ENCODE assay signal across 21 cellular contexts in genomic region chr16:78278047-78278446, GRCh38.
DNase-seq lines count a peak whose midpoint lies in the region; ATAC-seq, FAIRE-seq and TF ChIP-seq lines count a peak whose summit lies in the region.
"Had no signal": no experiment of that assay in that cellular context is flagged by ENCODE, and none has a peak within 500 bp of the region (broad histone marks: within the 10 kb centered on the region; RNA-seq: fewer than 3 reads in every experiment).

No MANE protein-coding gene starts in this region.

- H3K79me2 ChIP-seq in GM23338 (replicated peaks; ENCODE audit: insufficient read depth) (no peaks in the 10 kb centered on the region), H1 (ENCODE audit: control insufficient read depth in 1 of 2, insufficient read depth in 2 of 2, low read length in 2 of 2) (no peaks in the 10 kb centered on the region)

- no peak overlapping the region for H2BK12ac ChIP-seq in H1 (ENCODE audit: low read depth, low read length)

- no peak overlapping the region for H3K23ac ChIP-seq in H1 (ENCODE audit: insufficient read length)

- H3K4me3 Mint-ChIP-seq in GM23338 (no peak overlapping the region), T-cell (no peak overlapping the region)
- H3K4me3 Mint-ChIP-seq: B cell; CD4-positive, alpha-beta T cell; HFFc6 had no signal

- no peak for TF ChIP-seq POLR2A in H1 (IDR thresholded peaks at IDR 0.05; ENCODE audit: control extremely low read depth in 1 of 2, low read depth in 2 of 2, low read length in 2 of 2)
- no peak for TF ChIP-seq POLR2A in testis (IDR thresholded peaks at IDR 0.05)

- H3K9me3 ChIP-seq in H1 (ENCODE audit: insufficient read depth in 2 of 2, low read depth in 1 of 2, low read length in 1 of 2) (no peaks in the 10 kb centered on the region), testis (no peaks in the 10 kb centered on the region), small intestine (ENCODE audit: control insufficient read depth, low read depth) (no peaks in the 10 kb centered on the region)
- H3K9me3 ChIP-seq: HAP-1 had no signal

- H3K27me3 Mint-ChIP-seq in GM23338 (ENCODE audit: insufficient read depth, low read depth, poor library complexity) (peaks cover 2% of the 10 kb centered on the region), T-cell (no peaks in the 10 kb centered on the region)
- H3K27me3 Mint-ChIP-seq: B cell; CD4-positive, alpha-beta T cell had no signal

- ATAC-seq in GM23338 (no peak), T-cell (replicated peaks in 1 of 4) (no peak)

- peak overlapping the region; percentile 59 for H3K4me2 ChIP-seq in GM23338
- H3K4me2 ChIP-seq in H1 (ENCODE audit: insufficient read depth in 1 of 2, low read depth in 2 of 2, low read length in 2 of 2) = peak overlapping the region; percentile 38 to 52; a peak in 1 of 4 replicates

- H3K27ac Mint-ChIP-seq in GM23338 = no peak overlapping the region
- H3K27ac Mint-ChIP-seq in T-cell = no peak overlapping the region
- H3K27ac Mint-ChIP-seq: B cell; CD4-positive, alpha-beta T cell; HFFc6 had no signal

- H3K27ac ChIP-seq in GM23338 (ENCODE audit: low read depth) = peak overlapping the region; percentile 79; the same call in 1 of the 2 replicates
- no peak overlapping the region for H3K27ac ChIP-seq in H1 (ENCODE audit: low read depth, low read length)
- H3K27ac ChIP-seq in testis = no peak overlapping the region
- no peak overlapping the region for H3K27ac ChIP-seq in small intestine (ENCODE audit: low read depth in 1 of 2, low read length in 1 of 2)

- peaks cover 47% of the 10 kb centered on the region for H3K4me1 ChIP-seq in GM23338 (ENCODE audit: insufficient read depth)
- H3K4me1 ChIP-seq in H1 (replicated peaks in 1 of 4; ENCODE audit: control insufficient read depth in 3 of 4, insufficient read depth in 4 of 4, low read length in 3 of 4) = peaks cover 5 to 21% (median 18%) of the 10 kb centered on the region in 4 experiments
- H3K4me1 ChIP-seq in testis = peaks cover 4% of the 10 kb centered on the region
- H3K4me1 ChIP-seq in small intestine (ENCODE audit: control insufficient read depth in 2 of 2, insufficient read depth in 1 of 2, low read depth in 1 of 2, low read length in 1 of 2) = peaks cover 0 to 4% of the 10 kb centered on the region in 2 donors
- H3K4me1 ChIP-seq: HAP-1 had no signal

- no peak overlapping the region for H3K9ac ChIP-seq in H1 (replicated peaks in 1 of 4; ENCODE audit: extremely low read depth in 1 of 4, low read depth in 3 of 4, low read length in 3 of 4)

- H4K91ac ChIP-seq in H1 (replicated peaks; ENCODE audit: insufficient read length, low read length) = no peak overlapping the region

- no peaks in the 10 kb centered on the region for H3K23me2 ChIP-seq in H1 (ENCODE audit: low read depth, low read length)

- H2AK5ac ChIP-seq in H1 (ENCODE audit: low read depth, low read length) = no peak overlapping the region

- POLR2A ChIA-PET in H1 (lab: Charles Lee; ENCODE audit: partially characterized antibody) = no interaction called here
- POLR2A ChIA-PET in T-cell (lab: Charles Lee) = no interaction called here

- no peak overlapping the region for H2BK5ac ChIP-seq in H1 (ENCODE audit: low read depth, low read length)

- H4K5ac ChIP-seq in H1 (ENCODE audit: insufficient read length, low read depth, low read length) = no peak overlapping the region

- no peaks in the 10 kb centered on the region for H4K20me1 ChIP-seq in GM23338 (replicated peaks; ENCODE audit: insufficient read depth)
- no peaks in the 10 kb centered on the region for H4K20me1 ChIP-seq in H1 (replicated peaks in 1 of 2; ENCODE audit: control insufficient read depth in 1 of 2, insufficient read depth in 2 of 2, low read length in 2 of 2)

- H3K36me3 Mint-ChIP-seq in GM23338 (ENCODE audit: low read depth) = peaks cover 3% of the 10 kb centered on the region; the same call in 2 of the 3 replicates
- peaks cover 9% of the 10 kb centered on the region for H3K36me3 Mint-ChIP-seq in T-cell

- FAIRE-seq in H1 (lab: Jason Lieb, UNC) (no peak), small intestine (lab: Jason Lieb, UNC) (no peak)
- FAIRE-seq: A204.1, GM12892, HTR-8/SVneo had no signal

- H3K14ac ChIP-seq in H1 (ENCODE audit: insufficient read length) = no peak overlapping the region

- H2BK120ac ChIP-seq in H1 (replicated peaks; ENCODE audit: low read depth, low read length) = peak overlapping the region; percentile 75

- H2BK20ac ChIP-seq in H1 (ENCODE audit: low read length) = no peak overlapping the region

- H3K4me1 Mint-ChIP-seq in GM23338 = peaks cover 34% of the 10 kb centered on the region
- no peaks in the 10 kb centered on the region for H3K4me1 Mint-ChIP-seq in T-cell
- H3K4me1 Mint-ChIP-seq: B cell had no signal

- H3F3A ChIP-seq in GM23338 (replicated peaks; ENCODE audit: low read depth) = no peaks in the 10 kb centered on the region

- no peaks in the 10 kb centered on the region for H3K9me3 Mint-ChIP-seq in GM23338
- H3K9me3 Mint-ChIP-seq in T-cell = no peaks in the 10 kb centered on the region
- H3K9me3 Mint-ChIP-seq: CD4-positive, alpha-beta T cell had no signal

- intact Hi-C loops in testis (cut with DNase I; ENCODE audit: low total_unique reads) = no loop called here

- no peak for TF ChIP-seq RAD21 in H1 (IDR thresholded peaks at IDR 0.05 in 1 of 2, conservative IDR thresholded peaks at IDR 0.05 in 1 of 2; ENCODE audit: low read depth in 2 of 2, low read length in 2 of 2)

- H2BK15ac ChIP-seq in H1 (ENCODE audit: low read length) = no peak overlapping the region

- H2AFZ ChIP-seq in GM23338 (no peak overlapping the region), H1 (ENCODE audit: low read length) (no peak overlapping the region)

- H3K36me3 ChIP-seq in GM23338 (ENCODE audit: insufficient read depth) (no peaks in the 10 kb centered on the region), H1 (ENCODE audit: control insufficient read depth in 2 of 4, insufficient read depth in 4 of 4, low read length in 3 of 4) (no peaks in the 10 kb centered on the region), testis (ENCODE audit: low read depth, missing control alignments) (no peaks in the 10 kb centered on the region), small intestine (ENCODE audit: control insufficient read depth in 2 of 2, insufficient read depth in 2 of 2, low read length in 2 of 2) (no peaks in the 10 kb centered on the region)
- H3K36me3 ChIP-seq: HAP-1 had no signal

- 89% methylated on average over 3 of the region's 3 CpGs; no CpG with 5 or more reads in 1 of the 2 experiments for WGBS in H1 (ENCODE audit: extremely low coverage in 1 of 2, insufficient coverage in 1 of 2, insufficient read length in 1 of 2, insufficient replicate concordance in 2 of 2, low coverage in 1 of 2, low lambda C conversion rate in 2 of 2, missing lambda C conversion rate in 1 of 2), 2 experiments
- 83 to 88% methylated on average over 3 of the region's 3 CpGs for WGBS in testis, 2 donors
- 90 to 98% (median 95%) methylated on average over 3 of the region's 3 CpGs for WGBS in small intestine, 3 donors

- no peak for TF ChIP-seq EP300 in H1 (IDR thresholded peaks at IDR 0.05; ENCODE audit: borderline replicate concordance in 1 of 2, low read depth in 2 of 2, low read length in 2 of 2)

- H3K4me3 ChIP-seq in GM23338 (peak overlapping the region; percentile 8; the same call in 1 of the 2 replicates), H1 (ENCODE audit: extremely low read depth in 1 of 4, insufficient read depth in 2 of 4, low read depth in 3 of 4, low read length in 4 of 4) (no peak overlapping the region; a peak in 1 of 8 replicates), testis (no peak overlapping the region), small intestine (ENCODE audit: low read depth in 1 of 2, low read length in 2 of 2) (no peak overlapping the region)
- H3K4me3 ChIP-seq: HAP-1 had no signal

- peak; percentile 5 for DNase-seq in NCI-H1694 (lab: John Stamatoyannopoulos, UW)
- no peak for DNase-seq in NCI-H1694 treated with DMSO at 0.1 percent for 48 hours (lab: John Stamatoyannopoulos, UW)
- no peak for DNase-seq in GM23338 (ENCODE audit: low spot score)
- DNase-seq in NCI-H2227 treated with DMSO at 0.1 percent for 48 hours (lab: John Stamatoyannopoulos, UW) = peak; percentile 24
- no peak for DNase-seq in H1 (ENCODE audit: low read depth in 1 of 2, low spot score in 2 of 2)
- DNase-seq in T-cell = no peak
- DNase-seq in testis = no peak
- DNase-seq in small intestine = no peak
- DNase-seq: Calu3; CD4-positive, alpha-beta T cell; DMS153; DMS79 treated with DMSO at 0.1 percent for 48 hours; EL; GDM1; GOT3; HFFc6 had no signal

- H3K27me3 ChIP-seq in GM23338 (ENCODE audit: insufficient read depth) (no peaks in the 10 kb centered on the region), H1 (replicated peaks in 1 of 4; ENCODE audit: control insufficient read depth in 3 of 4, extremely low read depth in 1 of 4, insufficient read depth in 3 of 4, low read length in 3 of 4) (no peaks in the 10 kb centered on the region), testis (no peaks in the 10 kb centered on the region), small intestine (ENCODE audit: control insufficient read depth in 2 of 2, insufficient read depth in 2 of 2, low read length in 2 of 2) (no peaks in the 10 kb centered on the region)

- H3K9me2 ChIP-seq in GM23338 (ENCODE audit: insufficient read depth) = peaks cover 3% of the 10 kb centered on the region

- no peak overlapping the region for H3K4ac ChIP-seq in H1 (replicated peaks; ENCODE audit: insufficient read length, low read depth, low read length)

- CTCF ChIA-PET in H1 (lab: Charles Lee; ENCODE audit: partially characterized antibody) (interaction anchor here (0.5 kb wide), 1 partner anchor 118 kb away, joined by 3 read pairs; no protein-coding TSS in a partner anchor), T-cell (lab: Charles Lee) (no interaction called here)

- H3K79me1 ChIP-seq in H1 (ENCODE audit: low read depth, low read length) = no peaks in the 10 kb centered on the region

- no peak for TF ChIP-seq CTCF in GM23338 (conservative IDR thresholded peaks at IDR 0.05; ENCODE audit: low read depth in 2 of 2)
- TF ChIP-seq CTCF in H1 (IDR thresholded peaks at IDR 0.05; ENCODE audit: control extremely low read depth in 1 of 3, insufficient read depth in 1 of 3, low read depth in 1 of 3, low read length in 3 of 3) = no peak
- no peak for TF ChIP-seq CTCF in testis (IDR thresholded peaks at IDR 0.05)

- no peak overlapping the region for H3K56ac ChIP-seq in H1 (replicated peaks; ENCODE audit: insufficient read length, low read depth, low read length)

- H4K8ac ChIP-seq in H1 (ENCODE audit: extremely low read depth, insufficient read depth, low read length) = no peak overlapping the region

- no peak overlapping the region for H3K18ac ChIP-seq in H1 (ENCODE audit: extremely low read depth, low read length)

TF ChIP-seq in GM23338, 12 proteins besides CTCF, POLR2A, EP300 and RAD21:
- TF ChIP-seq STAT1 (IDR thresholded peaks at IDR 0.05; ENCODE audit: unreplicated experiment) = no peak
- no peak for TF ChIP-seq EZH2 (IDR thresholded peaks at IDR 0.05; ENCODE audit: low read depth, unreplicated experiment)
- no peak for TF ChIP-seq ZNF114 (CRISPR knock-in tag; IDR thresholded peaks at IDR 0.05)
- no peak for TF ChIP-seq CREB1 (CRISPR knock-in tag; IDR thresholded peaks at IDR 0.05; ENCODE audit: low read depth)
TF ChIP-seq in GM23338: peak in this region for 0.

TF ChIP-seq in H1, 55 proteins besides CTCF, POLR2A, EP300 and RAD21 (continues in another document):
- TF ChIP-seq MAFK (IDR thresholded peaks at IDR 0.05; ENCODE audit: low read depth, low read length) (no peak), BRCA1 (IDR thresholded peaks at IDR 0.05; ENCODE audit: low read depth, low read length) (no peak), TBP (IDR thresholded peaks at IDR 0.05; ENCODE audit: low read depth, low read length) (no peak)

Comparison
In these comparisons a context has a peak if more than half of its experiments do, and no peak if none do; other contexts are left out.
1. DNase-seq: peak in NCI-H1694 (single experiment) and NCI-H2227 treated with DMSO at 0.1 percent for 48 hours (single experiment); none in NCI-H1694 treated with DMSO at 0.1 percent for 48 hours (single experiment), GM23338 (single experiment), H1 (0 of 2), T-cell (0 of 34), testis (single experiment) and small intestine (single experiment).